Comparison of ENCODE assay signal across 13 cellular contexts in genomic region chr18:35694803-35695202, GRCh38.
DNase-seq lines count a peak whose midpoint lies in the region; ATAC-seq lines count a peak whose summit lies in the region.
"Had no signal": no experiment of that assay in that cellular context is flagged by ENCODE, and none has a peak within 500 bp of the region (broad histone marks: within the 10 kb centered on the region; RNA-seq: fewer than 3 reads in every experiment).

No MANE protein-coding gene starts in this region.

- H3K4me1 Mint-ChIP-seq in natural killer cell treated with Interleukin-12 subunit alpha and Interleukin-12 subunit beta and Interleukin-15 and Interleukin-18, amount 100 ng/mL, for 72 hours (ENCODE audit: low read depth in 2 of 2) = peaks cover 0 to 3% of the 10 kb centered on the region in 2 donors

- no peaks in the 10 kb centered on the region for H3K9me3 Mint-ChIP-seq in natural killer cell treated with Interleukin-12 subunit alpha and Interleukin-12 subunit beta and Interleukin-15 and Interleukin-18, amount 100 ng/mL, for 72 hours

- H3K36me3 Mint-ChIP-seq in natural killer cell treated with Interleukin-12 subunit alpha and Interleukin-12 subunit beta and Interleukin-15 and Interleukin-18, amount 100 ng/mL, for 72 hours = peaks cover 2% of the 10 kb centered on the region

- no peak for DNase-seq in natural killer cell treated with Interleukin-12 subunit alpha and Interleukin-12 subunit beta and Interleukin-15 and Interleukin-18, amount 100 ng/mL, for 72 hours (ENCODE audit: low spot score)
- no peak for DNase-seq in HuH-7.5 (ENCODE audit: low spot score)
- no peak for DNase-seq in activated CD4-positive, alpha-beta T cell treated with anti-CD3 and anti-CD28 coated beads, Interleukin-2, amount 50 U/mL, for 1 hour
- DNase-seq: activated naive CD4-positive, alpha-beta T cell; activated T-cell treated with anti-CD3 and anti-CD28 coated beads for 4 hours; AML-193; aorta; GOT3; NCI-H187 treated with DMSO at 0.1 percent for 48 hours had no signal

- H3K27ac Mint-ChIP-seq in natural killer cell treated with Interleukin-12 subunit alpha and Interleukin-12 subunit beta and Interleukin-15 and Interleukin-18, amount 100 ng/mL, for 72 hours = no peak overlapping the region

- no peaks in the 10 kb centered on the region for H3K27me3 Mint-ChIP-seq in natural killer cell treated with Interleukin-12 subunit alpha and Interleukin-12 subunit beta and Interleukin-15 and Interleukin-18, amount 100 ng/mL, for 72 hours

- no peak overlapping the region for H3K4me3 Mint-ChIP-seq in natural killer cell treated with Interleukin-12 subunit alpha and Interleukin-12 subunit beta and Interleukin-15 and Interleukin-18, amount 100 ng/mL, for 72 hours

- ATAC-seq in GM18511 (IDR thresholded peaks at IDR 0.05; ENCODE audit: unreplicated experiment) (peak; percentile 65), GM19463 (IDR thresholded peaks at IDR 0.05; ENCODE audit: unreplicated experiment) (peak; percentile 65), HG03354 (IDR thresholded peaks at IDR 0.05; ENCODE audit: poor library complexity, severe bottlenecking, unreplicated experiment) (peak; percentile 52), HG03135 (IDR thresholded peaks at IDR 0.05; ENCODE audit: unreplicated experiment) (no peak)
- ATAC-seq in natural killer cell treated with Interleukin-12 subunit alpha and Interleukin-12 subunit beta and Interleukin-15 and Interleukin-18, amount 100 ng/mL, for 72 hours = peak; percentile 70 to 84
